10 cellular contexts compared by ENCODE assay signal in genomic region chr20:35947489-35947888, GRCh38. TPM values are rescaled to one million over a fixed set of nuclear protein-coding genes. Genes with fewer than 3 reads are reported as not detected.
DNase-seq lines count a peak whose midpoint lies in the region; ATAC-seq and TF ChIP-seq lines count a peak whose summit lies in the region.
"Had no signal": no experiment of that assay in that cellular context is flagged by ENCODE, and none has a peak within 500 bp of the region (broad histone marks: within the 10 kb centered on the region; RNA-seq: fewer than 3 reads in every experiment).

No MANE protein-coding gene starts in this region.

- no peak overlapping the region for H3K4me3 ChIP-seq in fibroblast of villous mesenchyme (ENCODE audit: low read depth, low read length)
- no peak overlapping the region for H3K4me3 ChIP-seq in tibial artery
- H3K4me3 ChIP-seq: SK-N-MC had no signal

- no peaks in the 10 kb centered on the region for H3K27me3 ChIP-seq in tibial artery

- H3K9me3 ChIP-seq in tibial artery, result no peaks in the 10 kb centered on the region

- H3K4me1 ChIP-seq in tibial artery, result peaks cover 0 to 23% (median 8%) of the 10 kb centered on the region in 4 donors

- CTCF ChIA-PET in T-cell (lab: Charles Lee), result interaction anchor here (0.5 to 1.1 kb wide), 3 partner anchors 167 to 329 kb away, joined by 3 to 4 read pairs (median 4); no protein-coding TSS in a partner anchor

- H3K27ac ChIP-seq in tibial artery, result peak overlapping the region in 1 of 2 donors; percentile 32
- H3K27ac ChIP-seq: SK-N-MC had no signal

- H3K4me3 Mint-ChIP-seq in HFFc6 (no peak overlapping the region; the same call in 1 of the 2 replicates), T-cell (no peak overlapping the region)
- H3K4me3 Mint-ChIP-seq in activated T-helper 1 cell treated with anti-CD3 and anti-CD28 coated beads, Interleukin-12 subunit alpha, Interleukin-12 subunit beta, Interleukin-2, Interleukin-4 antibody, amounts not matched to agents 30 ng/mL and 10 ng/mL and 1 ng/mL, durations not matched to agents 14 hours and 24 hours and 36 hours, result no peak overlapping the region

- DNase-seq in COR-L47 (lab: John Stamatoyannopoulos, UW) (peak; percentile 18), HFFc6 (peak; percentile 10), T-cell (peak in 19 of 34 experiments; percentile 3 to 20 (median 8)), fibroblast of villous mesenchyme (ENCODE audit: low read depth) (peak; percentile 13), ureter (ENCODE audit: low spot score) (no peak), tibial artery (no peak)
- DNase-seq in activated T-helper 1 cell treated with anti-CD3 and anti-CD28 coated beads, Interleukin-12 subunit alpha, Interleukin-12 subunit beta, Interleukin-2, Interleukin-4 antibody, amounts not matched to agents 30 ng/mL and 10 ng/mL and 1 ng/mL, durations not matched to agents 14 hours and 24 hours and 36 hours (ENCODE audit: low spot score), result no peak
- DNase-seq: left cardiac atrium had no signal

- H3K27me3 Mint-ChIP-seq in HFFc6 (ENCODE audit: insufficient read depth), result no peaks in the 10 kb centered on the region; the same call in 1 of the 2 replicates
- no peaks in the 10 kb centered on the region for H3K27me3 Mint-ChIP-seq in T-cell
- H3K27me3 Mint-ChIP-seq in activated T-helper 1 cell treated with anti-CD3 and anti-CD28 coated beads, Interleukin-12 subunit alpha, Interleukin-12 subunit beta, Interleukin-2, Interleukin-4 antibody, amounts not matched to agents 30 ng/mL and 10 ng/mL and 1 ng/mL, durations not matched to agents 14 hours and 24 hours and 36 hours (ENCODE audit: insufficient read depth), result no peaks in the 10 kb centered on the region

- peaks cover 27 to 57% (median 33%) of the 10 kb centered on the region in 3 donors for H3K36me3 ChIP-seq in tibial artery

- TF ChIP-seq CTCF in HFFc6 (IDR thresholded peaks at IDR 0.05) (peak; percentile 71), fibroblast of villous mesenchyme (IDR thresholded peaks at IDR 0.05; ENCODE audit: insufficient read depth, low read depth, low read length) (peak; percentile 41), tibial artery (IDR thresholded peaks at IDR 0.05) (no peak)

- no peaks in the 10 kb centered on the region for H3K9me3 Mint-ChIP-seq in HFFc6
- no peaks in the 10 kb centered on the region for H3K9me3 Mint-ChIP-seq in T-cell
- H3K9me3 Mint-ChIP-seq in activated T-helper 1 cell treated with anti-CD3 and anti-CD28 coated beads, Interleukin-12 subunit alpha, Interleukin-12 subunit beta, Interleukin-2, Interleukin-4 antibody, amounts not matched to agents 30 ng/mL and 10 ng/mL and 1 ng/mL, durations not matched to agents 14 hours and 24 hours and 36 hours, result no peaks in the 10 kb centered on the region

- H3K4me1 Mint-ChIP-seq in HFFc6 (ENCODE audit: low read depth), result peaks cover 18% of the 10 kb centered on the region
- peaks cover 8 to 27% (median 9%) of the 10 kb centered on the region in 3 donors for H3K4me1 Mint-ChIP-seq in T-cell
- peaks cover 21% of the 10 kb centered on the region for H3K4me1 Mint-ChIP-seq in activated T-helper 1 cell treated with anti-CD3 and anti-CD28 coated beads, Interleukin-12 subunit alpha, Interleukin-12 subunit beta, Interleukin-2, Interleukin-4 antibody, amounts not matched to agents 30 ng/mL and 10 ng/mL and 1 ng/mL, durations not matched to agents 14 hours and 24 hours and 36 hours (ENCODE audit: low read depth)

- peak overlapping the region; percentile 75 for H3K27ac Mint-ChIP-seq in HFFc6
- H3K27ac Mint-ChIP-seq in T-cell, result peak overlapping the region in 1 of 2 donors; percentile 20
- no peak overlapping the region for H3K27ac Mint-ChIP-seq in activated T-helper 1 cell treated with anti-CD3 and anti-CD28 coated beads, Interleukin-12 subunit alpha, Interleukin-12 subunit beta, Interleukin-2, Interleukin-4 antibody, amounts not matched to agents 30 ng/mL and 10 ng/mL and 1 ng/mL, durations not matched to agents 14 hours and 24 hours and 36 hours

- POLR2A ChIA-PET in T-cell (lab: Charles Lee), result no interaction called here

- H3K36me3 Mint-ChIP-seq in HFFc6 (ENCODE audit: low read depth) (peaks cover 5% of the 10 kb centered on the region; the same call in 1 of the 2 replicates), T-cell (peaks cover 23% of the 10 kb centered on the region)
- peaks cover 12% of the 10 kb centered on the region for H3K36me3 Mint-ChIP-seq in activated T-helper 1 cell treated with anti-CD3 and anti-CD28 coated beads, Interleukin-12 subunit alpha, Interleukin-12 subunit beta, Interleukin-2, Interleukin-4 antibody, amounts not matched to agents 30 ng/mL and 10 ng/mL and 1 ng/mL, durations not matched to agents 14 hours and 24 hours and 36 hours (ENCODE audit: low read depth)

- intact Hi-C loops in activated T-helper 1 cell treated with anti-CD3 and anti-CD28 coated beads, Interleukin-12 subunit alpha, Interleukin-12 subunit beta, Interleukin-2, Interleukin-4 antibody, amounts not matched to agents 30 ng/mL and 10 ng/mL and 1 ng/mL, durations not matched to agents 14 hours and 24 hours and 36 hours (cut with micrococcal nuclease), result no loop called here
- intact Hi-C loops in tibial artery (cut with DNase I; ENCODE audit: low total_unique reads), result no loop called here

- peak; percentile 45 to 68 (median 55) for ATAC-seq in T-cell (replicated peaks in 1 of 4)
- no peak for ATAC-seq in GM21447 (IDR thresholded peaks at IDR 0.05; ENCODE audit: unreplicated experiment)

RNA-seq across cellular contexts. Expression of gene SCAND1, which starts 6.8 kb away (rescaled TPM):
- total RNA-seq in HFFc6 (2021; fragmentation: NEBNext Ultra II Directional; extraction: Animal tissue kit (Norgen Biotek cat#: 25700)), result 10 to 100 TPM; 76.7 to 97.0 (median 82.8) TPM
- total RNA-seq in T-cell (10 to 100 TPM; 50.0 to 78.8 (median 70.8) TPM), fibroblast of villous mesenchyme (41.0 and 92.1 TPM in 2 replicates), ureter (48.4 TPM)
- total RNA-seq in activated T-helper 1 cell treated with anti-CD3 and anti-CD28 coated beads, Interleukin-12 subunit alpha, Interleukin-12 subunit beta, Interleukin-2, Interleukin-4 antibody, amounts not matched to agents 30 ng/mL and 10 ng/mL and 1 ng/mL, durations not matched to agents 14 hours and 24 hours and 36 hours, result 39.7 and 41.2 TPM in 2 replicates

RNA-seq across cellular contexts. Expression of gene CNBD2, which starts 20.9 kb away (rescaled TPM):
- 1 to 10 TPM; 1.4 to 2.9 (median 2.3) TPM for total RNA-seq in HFFc6 (2021; fragmentation: NEBNext Ultra II Directional; extraction: Animal tissue kit (Norgen Biotek cat#: 25700))
- total RNA-seq in T-cell, result 10 to 100 TPM in 2 of 5 donors, 1 to 10 TPM in 3; 5.3 to 20.1 (median 7.4) TPM
- total RNA-seq in fibroblast of villous mesenchyme, result 1.7 and 4.5 TPM in 2 replicates
- total RNA-seq in ureter, result 3.8 TPM
- total RNA-seq in activated T-helper 1 cell treated with anti-CD3 and anti-CD28 coated beads, Interleukin-12 subunit alpha, Interleukin-12 subunit beta, Interleukin-2, Interleukin-4 antibody, amounts not matched to agents 30 ng/mL and 10 ng/mL and 1 ng/mL, durations not matched to agents 14 hours and 24 hours and 36 hours, result 3.3 and 6.1 TPM in 2 replicates

Comparison
In these comparisons a context has a peak if more than half of its experiments do, and no peak if none do; other contexts are left out.
1. DNase-seq: peak in COR-L47 (single experiment), HFFc6 (single experiment), T-cell (19 of 34) and fibroblast of villous mesenchyme (single experiment); none in ureter (single experiment), activated T-helper 1 cell treated with anti-CD3 and anti-CD28 coated beads, Interleukin-12 subunit alpha, Interleukin-12 subunit beta, Interleukin-2, Interleukin-4 antibody, amounts not matched to agents 30 ng/mL and 10 ng/mL and 1 ng/mL, durations not matched to agents 14 hours and 24 hours and 36 hours (single experiment) and tibial artery (0 of 2).
2. CTCF ChIP-seq: peak in HFFc6 (single experiment) and fibroblast of villous mesenchyme (single experiment); none in tibial artery (0 of 2).